Comparison of ENCODE assay signal across 10 cellular contexts in the genomic region with DNA sequence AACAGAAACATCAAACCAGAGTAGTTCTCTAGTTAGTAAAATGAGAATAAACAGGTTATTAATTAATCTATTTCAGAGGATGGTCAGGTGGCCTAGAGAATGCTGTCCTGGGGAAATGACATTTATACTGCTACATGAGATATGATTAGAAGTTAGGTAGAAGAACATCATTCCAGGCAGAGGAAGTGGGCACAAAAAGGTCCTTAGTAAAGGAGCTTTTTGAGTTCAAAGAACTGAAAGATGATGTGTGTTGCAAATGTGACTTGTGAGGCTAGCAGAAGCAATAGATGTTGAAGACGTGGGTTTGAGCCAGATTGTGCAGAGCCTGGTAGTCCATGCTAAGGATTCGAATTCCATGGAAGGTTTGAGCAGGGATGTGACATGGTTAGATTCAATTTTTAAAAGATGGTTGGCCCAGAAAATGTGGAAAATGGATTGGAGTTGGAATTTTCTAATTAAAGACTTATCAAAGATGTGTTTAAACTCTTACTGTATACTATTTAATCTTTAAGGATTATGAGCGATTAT. TPM values are rescaled to one million over a fixed set of nuclear protein-coding genes. Genes with fewer than 3 reads are reported as not detected.
DNase-seq lines count a peak whose midpoint lies in the region; ATAC-seq and TF ChIP-seq lines count a peak whose summit lies in the region.
"Had no signal": no experiment of that assay in that cellular context is flagged by ENCODE, and none has a peak within 500 bp of the region (broad histone marks: within the 10 kb centered on the region; RNA-seq: fewer than 3 reads in every experiment).

No MANE protein-coding gene starts in this region.

- H3K27ac ChIP-seq in SJSA1 = peak overlapping the region; percentile 83
- H3K27ac ChIP-seq in esophagus squamous epithelium = peak overlapping the region; percentile 1 to 64 (median 47)
- peak overlapping the region in 3 of 5 donors; percentile 14 to 47 (median 23) for H3K27ac ChIP-seq in stomach

- no peak for TF ChIP-seq CTCF in esophagus squamous epithelium (IDR thresholded peaks at IDR 0.05)
- no peak for TF ChIP-seq CTCF in stomach (IDR thresholded peaks at IDR 0.05)

- no peaks in the 10 kb centered on the region for H3K27me3 ChIP-seq in SJSA1 (replicated peaks)
- no peaks in the 10 kb centered on the region for H3K27me3 ChIP-seq in esophagus squamous epithelium
- H3K27me3 ChIP-seq in stomach = no peaks in the 10 kb centered on the region
- H3K27me3 ChIP-seq: MG63 had no signal

- TF ChIP-seq EP300 in stomach (IDR thresholded peaks at IDR 0.05) = no peak

- H3K36me3 ChIP-seq in SJSA1 (peaks cover 7% of the 10 kb centered on the region; the same call in 1 of the 2 replicates), esophagus squamous epithelium (peaks cover 0 to 34% (median 0%) of the 10 kb centered on the region in 3 donors), stomach (peaks cover 0 to 13% (median 2%) of the 10 kb centered on the region in 4 donors)
- H3K36me3 ChIP-seq: thoracic aorta had no signal

- TF ChIP-seq POLR2A in esophagus squamous epithelium (IDR thresholded peaks at IDR 0.05) (no peak), stomach (IDR thresholded peaks at IDR 0.05) (no peak)

- H3K9me3 ChIP-seq in SJSA1 (replicated peaks) = no peaks in the 10 kb centered on the region
- H3K9me3 ChIP-seq in esophagus squamous epithelium = no peaks in the 10 kb centered on the region
- no peaks in the 10 kb centered on the region for H3K9me3 ChIP-seq in stomach
- H3K9me3 ChIP-seq: MG63, thoracic aorta had no signal

- no peak for ATAC-seq in HG03039 (IDR thresholded peaks at IDR 0.05; ENCODE audit: unreplicated experiment)

- peaks cover 19% of the 10 kb centered on the region for H3K4me1 ChIP-seq in SJSA1 (replicated peaks)
- H3K4me1 ChIP-seq in esophagus squamous epithelium = peaks cover 4 to 62% (median 26%) of the 10 kb centered on the region in 3 donors
- H3K4me1 ChIP-seq in stomach = peaks cover 18 to 76% (median 40%) of the 10 kb centered on the region in 4 donors

- no peak for DNase-seq in activated naive CD4-positive, alpha-beta T cell treated with anti-CD3 and anti-CD28 coated beads for 36 hours
- no peak for DNase-seq in activated naive CD4-positive, alpha-beta T cell treated with anti-CD3 and anti-CD28 coated beads, Interleukin-2, amount 50 U/mL, for 16 hours
- no peak for DNase-seq in SJSA1 (ENCODE audit: low read depth in 1 of 2, low spot score in 2 of 2)
- DNase-seq in esophagus squamous epithelium (lab: John Stamatoyannopoulos, UW) = no peak
- DNase-seq in stomach = no peak
- no peak for DNase-seq in NCI-H446 (lab: John Stamatoyannopoulos, UW)
- no peak for DNase-seq in stimulated activated naive CD4-positive, alpha-beta T cell (lab: John Stamatoyannopoulos, UW)

- no peaks in the 10 kb centered on the region for H3K9me3 Mint-ChIP-seq in activated naive CD4-positive, alpha-beta T cell treated with anti-CD3 and anti-CD28 coated beads for 36 hours

- CTCF ChIA-PET in activated naive CD4-positive, alpha-beta T cell treated with anti-CD3 and anti-CD28 coated beads for 36 hours (lab: Charles Lee) = no interaction called here

- H3K4me1 Mint-ChIP-seq in activated naive CD4-positive, alpha-beta T cell treated with anti-CD3 and anti-CD28 coated beads for 36 hours (ENCODE audit: low read depth) = peaks cover 48% of the 10 kb centered on the region

- intact Hi-C loops in activated naive CD4-positive, alpha-beta T cell treated with anti-CD3 and anti-CD28 coated beads for 36 hours (cut with micrococcal nuclease) = loop anchor here (1.0 to 10.0 kb wide), 5 partner anchors 18 to 251 kb away; a partner anchor contains a TSS
- intact Hi-C loops in esophagus squamous epithelium (cut with DNase I) = no loop called here
- intact Hi-C loops in stomach (cut with DNase I; ENCODE audit: low total_unique reads) = no loop called here

- H3K27me3 Mint-ChIP-seq in activated naive CD4-positive, alpha-beta T cell treated with anti-CD3 and anti-CD28 coated beads for 36 hours (ENCODE audit: low read depth) = no peaks in the 10 kb centered on the region

- no peak overlapping the region for H3K4me3 Mint-ChIP-seq in activated naive CD4-positive, alpha-beta T cell treated with anti-CD3 and anti-CD28 coated beads for 36 hours

- H3K27ac Mint-ChIP-seq in activated naive CD4-positive, alpha-beta T cell treated with anti-CD3 and anti-CD28 coated beads for 36 hours = peak overlapping the region; percentile 78

- whole genome bisulfite sequencing in esophagus squamous epithelium, 2 donors = 43 to 58% methylated on average over 2 to 3 of the region's 3 CpGs
- WGBS in stomach, 5 donors = 60 to 88% (median 64%) methylated on average over 2 to 3 of the region's 3 CpGs

- no peak overlapping the region for H3K4me3 ChIP-seq in SJSA1
- no peak overlapping the region for H3K4me3 ChIP-seq in esophagus squamous epithelium
- H3K4me3 ChIP-seq in stomach = no peak overlapping the region
- H3K4me3 ChIP-seq: MG63, thoracic aorta had no signal

- peaks cover 8% of the 10 kb centered on the region for H3K36me3 Mint-ChIP-seq in activated naive CD4-positive, alpha-beta T cell treated with anti-CD3 and anti-CD28 coated beads for 36 hours (ENCODE audit: low read depth)

RNA-seq across cellular contexts. Expression of a gene that starts 34.2 kb away (rescaled TPM):
- total RNA-seq in activated naive CD4-positive, alpha-beta T cell treated with anti-CD3 and anti-CD28 coated beads for 36 hours = 10 to 100 TPM; 84.2 to 93.0 TPM
- total RNA-seq in SJSA1 (2014; rRNA removed; shearing (Covaris generic)) = 92.7 and 186 TPM in 2 replicates
- total RNA-seq in esophagus squamous epithelium (100 to 1,000 TPM; 214 to 388 (median 335) TPM), stomach (100 to 1,000 TPM in 3 of 5 donors, 10 to 100 TPM in 2; 22.2 to 591 (median 106) TPM)
- 10 to 100 TPM; 39.3 to 60.8 (median 60.2) TPM for polyA plus RNA-seq in stomach

Comparison
In these comparisons a context has a peak if more than half of its experiments do, and no peak if none do; other contexts are left out.
1. H3K27ac ChIP-seq: peak in every context shown above with its lines; median percentile 83 in SJSA1; 47 in esophagus squamous epithelium; 23 in stomach.